Comparison of ENCODE assay signal across 25 cellular contexts in genomic region chr9:123923377-123923776, GRCh38.
"Had no signal": no experiment of that assay in that cellular context is flagged by ENCODE, and none has a peak within 500 bp of the region (broad histone marks: within the 10 kb centered on the region; RNA-seq: fewer than 3 reads in every experiment).

No MANE protein-coding gene starts in this region.

- H3K36me3 ChIP-seq: adrenal gland, heart right ventricle, left lung, spleen, suprapubic skin, tibial artery had no signal

- H3K9ac ChIP-seq: parathyroid adenoma had no signal

- H3K4me3 ChIP-seq: adrenal gland, body of pancreas, left lung, spleen, suprapubic skin, tibial artery had no signal

- H3K27me3 Mint-ChIP-seq: activated CD4-positive, alpha-beta T cell treated with anti-CD3 and anti-CD28 coated beads, Interleukin-2, amount 10 ng/mL, durations not matched to agents 7 days and 5 days; activated naive CD8-positive, alpha-beta T cell treated with anti-CD3 and anti-CD28 coated beads for 36 hours; naive thymus-derived CD4-positive, alpha-beta T cell; T-helper 17 cell had no signal

- DNase-seq: activated CD4-positive, alpha-beta T cell treated with anti-CD3 and anti-CD28 coated beads, Interleukin-2, amount 10 ng/mL, durations not matched to agents 7 days and 5 days; activated CD4-positive, CD25-positive, alpha-beta regulatory T cell treated with anti-CD3 and anti-CD28 coated beads, Interleukin-2, amount 50 U/mL, for 72 hours; activated effector memory CD4-positive, alpha-beta T cell treated with Interleukin-2 at 50 U/mL for 16 hours; activated naive CD4-positive, alpha-beta T cell treated with Interleukin-2 at 50 U/mL for 16 hours; activated naive CD8-positive, alpha-beta T cell treated with anti-CD3 and anti-CD28 coated beads for 36 hours; activated T-cell treated with anti-CD3 and anti-CD28 coated beads for 4 hours; adrenal gland; aorta; body of pancreas; cerebellar nuclear complex; cortex of kidney; foreskin keratinocyte; heart right ventricle; kidney glomerular epithelial cell; left lung; naive thymus-derived CD4-positive, alpha-beta T cell; right cardiac atrium; spleen; stimulated activated naive CD4-positive, alpha-beta T cell; T-helper 17 cell; T1000; tibial artery had no signal

- H3K27me3 ChIP-seq: adrenal gland, body of pancreas, foreskin keratinocyte, heart right ventricle, spleen, suprapubic skin, tibial artery had no signal

- H3K27ac Mint-ChIP-seq: activated CD4-positive, alpha-beta T cell treated with anti-CD3 and anti-CD28 coated beads, Interleukin-2, amount 10 ng/mL, durations not matched to agents 7 days and 5 days; activated naive CD8-positive, alpha-beta T cell treated with anti-CD3 and anti-CD28 coated beads for 36 hours; naive thymus-derived CD4-positive, alpha-beta T cell; T-helper 17 cell had no signal

- H3K4me3 Mint-ChIP-seq: activated CD4-positive, alpha-beta T cell treated with anti-CD3 and anti-CD28 coated beads, Interleukin-2, amount 10 ng/mL, durations not matched to agents 7 days and 5 days; activated naive CD8-positive, alpha-beta T cell treated with anti-CD3 and anti-CD28 coated beads for 36 hours; naive thymus-derived CD4-positive, alpha-beta T cell; T-helper 17 cell had no signal

- H2AFZ ChIP-seq: parathyroid adenoma had no signal

- ATAC-seq: body of pancreas; esophagus mucosa; foreskin keratinocyte; heart right ventricle; left lung; naive thymus-derived CD4-positive, alpha-beta T cell; T-helper 17 cell had no signal

- H3K9me3 ChIP-seq: adrenal gland, body of pancreas, left lung, suprapubic skin, tibial artery had no signal

- H3K27ac ChIP-seq: adrenal gland, body of pancreas, foreskin keratinocyte, left lung, parathyroid adenoma, suprapubic skin, tibial artery had no signal
